13 cellular contexts compared by ENCODE assay signal in genomic region chr3:67526246-67526645, GRCh38.
DNase-seq lines count a peak whose midpoint lies in the region; ATAC-seq, FAIRE-seq and TF ChIP-seq lines count a peak whose summit lies in the region.
"Had no signal": no experiment of that assay in that cellular context is flagged by ENCODE, and none has a peak within 500 bp of the region (broad histone marks: within the 10 kb centered on the region; RNA-seq: fewer than 3 reads in every experiment).

No MANE protein-coding gene starts in this region.

- peak overlapping the region; percentile 65 for H3K27ac Mint-ChIP-seq in astrocyte (ENCODE audit: unreplicated experiment)
- H3K27ac Mint-ChIP-seq: activated naive CD4-positive, alpha-beta T cell treated with anti-CD3 and anti-CD28 coated beads for 36 hours; mesothelial cell of epicardium had no signal

- peaks cover 19% of the 10 kb centered on the region for H3K4me1 Mint-ChIP-seq in astrocyte (ENCODE audit: low read depth, unreplicated experiment)

- peak; percentile 88 for DNase-seq in EL
- DNase-seq in MV-4-11 (lab: John Stamatoyannopoulos, UW), result peak; percentile 94
- peak; percentile 97 for DNase-seq in astrocyte (ENCODE audit: low read depth)
- DNase-seq in myocyte (ENCODE audit: low read depth), result peak; percentile 91
- DNase-seq in GM13976 (ENCODE audit: low spot score), result no peak
- no peak for DNase-seq in stimulated activated CD4-positive, alpha-beta T cell treated with anti-CD3 and anti-CD28 coated beads, Interleukin-15, amount 100 ng/mL, for 24 hours
- DNase-seq: activated naive CD4-positive, alpha-beta T cell treated with anti-CD3 and anti-CD28 coated beads for 36 hours; dorsolateral prefrontal cortex; uterus had no signal

- H2AFZ ChIP-seq in astrocyte (ENCODE audit: low read depth, low read length), result no peak overlapping the region

- H3K36me3 ChIP-seq in astrocyte (ENCODE audit: insufficient read depth, low read length), result no peaks in the 10 kb centered on the region
- H3K36me3 ChIP-seq: uterus had no signal

- H3K4me1 ChIP-seq in astrocyte (ENCODE audit: insufficient read depth, low read length), result peaks cover 14% of the 10 kb centered on the region
- H3K4me1 ChIP-seq: uterus had no signal

- peaks cover 6% of the 10 kb centered on the region for H4K20me1 ChIP-seq in astrocyte (ENCODE audit: insufficient read depth, low read length)

- H3K27me3 Mint-ChIP-seq in astrocyte (ENCODE audit: low read depth, unreplicated experiment), result no peaks in the 10 kb centered on the region

- peak overlapping the region; percentile 27 for H3K4me2 ChIP-seq in astrocyte (ENCODE audit: low read length)
- H3K4me2 ChIP-seq: KMS-11 had no signal

- H3K9me3 ChIP-seq in astrocyte (ENCODE audit: insufficient read depth, low read depth, low read length), result no peaks in the 10 kb centered on the region
- H3K9me3 ChIP-seq: uterus had no signal

- in situ Hi-C loops in GM13976 (cut with MboI; ENCODE audit: low sequenced_read_pairs, unreplicated experiment), result no loop called here

- FAIRE-seq in astrocyte (lab: Jason Lieb, UNC), result peak; percentile 98

- no peak for TF ChIP-seq CTCF in astrocyte (IDR thresholded peaks at IDR 0.05; ENCODE audit: insufficient read depth, low read depth, low read length)
- TF ChIP-seq CTCF in GM13976 (IDR thresholded peaks at IDR 0.05; ENCODE audit: borderline replicate concordance, control extremely low read depth, extremely low read depth, insufficient read depth, missing control alignments), result no peak

- ATAC-seq in HG03097 (IDR thresholded peaks at IDR 0.05; ENCODE audit: low FRiP score, unreplicated experiment) (no peak), GM18873 (IDR thresholded peaks at IDR 0.05; ENCODE audit: low FRiP score, unreplicated experiment) (no peak)

- no peak overlapping the region for H3K9ac ChIP-seq in astrocyte (ENCODE audit: low read length)
- H3K9ac ChIP-seq: KMS-11 had no signal

- H3K27ac ChIP-seq in astrocyte (ENCODE audit: low read depth, low read length), result no peak overlapping the region
- H3K27ac ChIP-seq: dorsolateral prefrontal cortex, KMS-11, uterus had no signal

- no peak overlapping the region for H3K4me3 ChIP-seq in astrocyte (ENCODE audit: insufficient read depth, low read depth, low read length)
- H3K4me3 ChIP-seq: dorsolateral prefrontal cortex, uterus had no signal

- H3K9me3 Mint-ChIP-seq in astrocyte (ENCODE audit: unreplicated experiment), result no peaks in the 10 kb centered on the region
- H3K9me3 Mint-ChIP-seq: activated naive CD4-positive, alpha-beta T cell treated with anti-CD3 and anti-CD28 coated beads for 36 hours had no signal

- no peaks in the 10 kb centered on the region for H3K79me2 ChIP-seq in astrocyte (ENCODE audit: insufficient read depth, low read length)

- no peaks in the 10 kb centered on the region for H3K27me3 ChIP-seq in astrocyte (ENCODE audit: insufficient read depth, low read length)
- H3K27me3 ChIP-seq: dorsolateral prefrontal cortex, uterus had no signal

- no peak overlapping the region for H3K4me3 Mint-ChIP-seq in astrocyte (ENCODE audit: unreplicated experiment)
- H3K4me3 Mint-ChIP-seq: activated naive CD4-positive, alpha-beta T cell treated with anti-CD3 and anti-CD28 coated beads for 36 hours; mesothelial cell of epicardium had no signal

- no peaks in the 10 kb centered on the region for H3K36me3 Mint-ChIP-seq in astrocyte (ENCODE audit: low read depth, unreplicated experiment)

Comparison
In these comparisons a context has a peak if more than half of its experiments do, and no peak if none do; other contexts are left out.
1. DNase-seq: peak in EL (single experiment), MV-4-11 (single experiment), astrocyte (single experiment) and myocyte (single experiment); none in GM13976 (single experiment) and stimulated activated CD4-positive, alpha-beta T cell treated with anti-CD3 and anti-CD28 coated beads, Interleukin-15, amount 100 ng/mL, for 24 hours (single experiment).